In the genomic region with DNA sequence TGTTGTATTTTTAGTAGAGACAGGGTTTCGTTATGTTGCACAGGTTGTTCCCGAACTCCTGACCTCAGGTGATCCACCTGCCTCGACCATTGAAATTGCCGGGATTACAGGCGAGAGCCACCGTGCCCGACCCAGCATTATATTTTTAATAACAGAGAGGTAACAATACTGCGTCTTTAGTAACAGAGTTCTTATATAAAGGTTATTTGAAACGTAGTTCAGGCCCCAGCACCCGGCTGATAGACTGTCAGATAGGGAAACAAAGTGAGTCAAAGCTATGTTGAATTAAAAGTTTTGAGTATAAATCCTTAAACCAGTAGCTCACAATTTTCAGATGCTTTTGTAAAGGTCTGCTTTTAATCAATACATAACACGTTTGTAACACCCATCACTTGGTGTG, we compare ENCODE assay signal across 16 cellular contexts. TPM values are rescaled to one million over a fixed set of nuclear protein-coding genes. Genes with fewer than 3 reads are reported as not detected.
A peak's percentile ranks its signal among the peaks of the same experiment; 100 is the strongest.
DNase-seq lines count a peak whose midpoint lies in the region; ATAC-seq and TF ChIP-seq lines count a peak whose summit lies in the region.
"Not testable (repeated sequence)": the region's sequence is repeated elsewhere in the genome, so short reads cannot be mapped to it uniquely, and the experiment has no call there.
"Had no signal": no experiment of that assay in that cellular context is flagged by ENCODE, and none has a peak within 500 bp of the region (broad histone marks: within the 10 kb centered on the region; RNA-seq: fewer than 3 reads in every experiment).

No MANE protein-coding gene starts in this region.

- not testable (repeated sequence) for H3K36me3 Mint-ChIP-seq in activated naive CD8-positive, alpha-beta T cell treated with anti-CD3 and anti-CD28 coated beads, Interleukin-2, amount 50 U/mL, for 24 hours (ENCODE audit: low read depth); endodermal cell (ENCODE audit: low read depth); osteocyte (ENCODE audit: unreplicated experiment)

- not testable (repeated sequence) for H3K9me3 Mint-ChIP-seq in activated naive CD8-positive, alpha-beta T cell treated with anti-CD3 and anti-CD28 coated beads, Interleukin-2, amount 50 U/mL, for 24 hours; endodermal cell; osteocyte (ENCODE audit: unreplicated experiment)

- H3K27ac Mint-ChIP-seq in activated naive CD8-positive, alpha-beta T cell treated with anti-CD3 and anti-CD28 coated beads, Interleukin-2, amount 50 U/mL, for 24 hours; endodermal cell; osteocyte (ENCODE audit: unreplicated experiment): not testable (repeated sequence)

- TF ChIP-seq EP300 in transverse colon (IDR thresholded peaks at IDR 0.05; ENCODE audit: low read depth), result not testable (repeated sequence)

- H3K4me1 ChIP-seq in SJSA1 (replicated peaks); endodermal cell (ENCODE audit: control insufficient read depth, insufficient read depth, low read length); transverse colon: not testable (repeated sequence)

- not testable (repeated sequence) for H3K36me3 ChIP-seq in SJSA1; endodermal cell (ENCODE audit: control insufficient read depth, insufficient read depth, low read length); transverse colon

- not testable (repeated sequence) for H3K27me3 ChIP-seq in SJSA1 (replicated peaks); endodermal cell (ENCODE audit: control insufficient read depth, insufficient read depth, low read length, poor library complexity, severe bottlenecking); transverse colon

- H3K4me3 ChIP-seq in SJSA1; endodermal cell (ENCODE audit: low read length); fibroblast of villous mesenchyme (ENCODE audit: low read depth, low read length); transverse colon: not testable (repeated sequence)

- TF ChIP-seq POLR2A in transverse colon (IDR thresholded peaks at IDR 0.05), result not testable (repeated sequence)

- H3K27ac ChIP-seq in SJSA1; endodermal cell (ENCODE audit: low read depth, low read length); transverse colon: not testable (repeated sequence)

- in situ Hi-C loops in ACHN (cut with HindIII; ENCODE audit: low pct_ligation_motif_present, low pct_unique_long_range_greater_than_20kb, low sequenced_read_pairs); transverse colon (cut with MboI; ENCODE audit: low pct_ligation_motif_present in 1 of 4, low pct_unique_long_range_greater_than_20kb in 1 of 4, low sequenced_read_pairs in 3 of 4): not testable (repeated sequence)

- not testable (repeated sequence) for TF ChIP-seq CTCF in endodermal cell (conservative IDR thresholded peaks at IDR 0.05); fibroblast of villous mesenchyme (IDR thresholded peaks at IDR 0.05; ENCODE audit: insufficient read depth, low read depth, low read length); osteocyte (IDR thresholded peaks at IDR 0.05); transverse colon (IDR thresholded peaks at IDR 0.05)

- peak; percentile 2 for DNase-seq in ACHN
- DNase-seq in SJSA1 (ENCODE audit: low read depth in 1 of 2, low spot score in 2 of 2), result peak; percentile 1 to 51
- DNase-seq in activated naive CD8-positive, alpha-beta T cell treated with anti-CD3 and anti-CD28 coated beads, Interleukin-2, amount 50 U/mL, for 24 hours, result peak; percentile 6
- peak; percentile 44 for DNase-seq in endodermal cell
- DNase-seq in fibroblast of villous mesenchyme (ENCODE audit: low read depth), result peak; percentile 3
- DNase-seq in iris pigment epithelial cell (ENCODE audit: low read depth), result peak; percentile 9
- DNase-seq in osteocyte (ENCODE audit: extremely low spot score, unreplicated experiment), result peak; percentile 94
- peak; percentile 22 for DNase-seq in transverse colon

- 91% methylated on average over 5 of the region's 11 CpGs; no CpG with 5 or more reads in 1 of the 2 experiments for WGBS in endodermal cell (ENCODE audit: insufficient coverage in 1 of 2, insufficient read length in 1 of 2), 2 experiments
- 87 to 92% methylated on average over 9 to 11 of the region's 11 CpGs for WGBS in transverse colon (ENCODE audit: low coverage in 1 of 2), 2 donors

- not testable (repeated sequence) for ATAC-seq in activated naive CD8-positive, alpha-beta T cell treated with anti-CD3 and anti-CD28 coated beads, Interleukin-2, amount 50 U/mL, for 24 hours

- H3K27me3 Mint-ChIP-seq in activated naive CD8-positive, alpha-beta T cell treated with anti-CD3 and anti-CD28 coated beads, Interleukin-2, amount 50 U/mL, for 24 hours; endodermal cell (ENCODE audit: insufficient read depth); osteocyte (ENCODE audit: unreplicated experiment): not testable (repeated sequence)

- not testable (repeated sequence) for H3K4me1 Mint-ChIP-seq in activated naive CD8-positive, alpha-beta T cell treated with anti-CD3 and anti-CD28 coated beads, Interleukin-2, amount 50 U/mL, for 24 hours; endodermal cell; osteocyte (ENCODE audit: unreplicated experiment)

- H3K9ac ChIP-seq in endodermal cell (ENCODE audit: extremely low read depth, low read length, poor library complexity, severe bottlenecking), result not testable (repeated sequence)

- not testable (repeated sequence) for H3K9me3 ChIP-seq in SJSA1 (replicated peaks); endodermal cell (ENCODE audit: control insufficient read depth, low read length); transverse colon

- intact Hi-C loops in transverse colon (cut with DNase I; ENCODE audit: low total_unique reads), result not testable (repeated sequence)

- H3K4me3 Mint-ChIP-seq in activated naive CD8-positive, alpha-beta T cell treated with anti-CD3 and anti-CD28 coated beads, Interleukin-2, amount 50 U/mL, for 24 hours; endodermal cell; osteocyte (ENCODE audit: unreplicated experiment): not testable (repeated sequence)

RNA-seq across cellular contexts. Expression of a gene that starts 14.8 kb away (rescaled TPM):
- not detected in 2 replicates for total RNA-seq in SJSA1 (2014; rRNA removed; shearing (Covaris generic))
- total RNA-seq in endodermal cell (not detected), fibroblast of villous mesenchyme (not detected in 2 replicates), osteocyte (not detected in 2 replicates), transverse colon (not detected)
- polyA plus RNA-seq in endodermal cell (2013, experiment 1 of 2), result not detected
- polyA plus RNA-seq in endodermal cell (2013, experiment 2 of 2), result not detected
- total RNA-seq: Calu3, GM23338, HepG2, HFFc6, HT1080, LHCN-M2, MCF 10A had no signal
- polyA plus RNA-seq: CD14-positive monocyte, GM23338, HepG2 had no signal

RNA-seq across cellular contexts. Expression of a gene that starts 24.3 kb away (rescaled TPM):
- total RNA-seq in SJSA1 (2014; rRNA removed; shearing (Covaris generic)), result not detected in 2 replicates
- not detected for total RNA-seq in endodermal cell
- not detected for polyA plus RNA-seq in endodermal cell (2013, experiment 1 of 2)
- polyA plus RNA-seq in endodermal cell (2013, experiment 2 of 2), result not detected
- total RNA-seq in fibroblast of villous mesenchyme, result not detected in 2 replicates
- total RNA-seq in osteocyte, result not detected in 2 replicates
- not detected for total RNA-seq in transverse colon
- total RNA-seq: Calu3, GM23338, HepG2, HFFc6, LHCN-M2, MCF 10A had no signal
- polyA plus RNA-seq: CD14-positive monocyte, GM23338, HepG2 had no signal

RNA-seq across cellular contexts. Expression of a gene that starts 42.7 kb away (rescaled TPM):
- total RNA-seq in SJSA1 (2014; rRNA removed; shearing (Covaris generic)), result not detected in 2 replicates
- total RNA-seq in endodermal cell (not detected), fibroblast of villous mesenchyme (not detected in 2 replicates), osteocyte (not detected in 2 replicates), transverse colon (not detected)
- not detected for polyA plus RNA-seq in endodermal cell (2013, experiment 1 of 2)
- not detected for polyA plus RNA-seq in endodermal cell (2013, experiment 2 of 2)
- total RNA-seq: Calu3, GM23338, HepG2, HFFc6, HT1080, LHCN-M2, MCF 10A had no signal
- polyA plus RNA-seq: CD14-positive monocyte, GM23338, HepG2 had no signal

Comparison
In these comparisons a context has a peak if more than half of its experiments do, and no peak if none do; other contexts are left out.
1. DNase-seq: peak in every context shown above with its lines; median percentile 94 in osteocyte; 44 in endodermal cell; 26 in SJSA1; 22 in transverse colon; 9 in iris pigment epithelial cell; 6 in activated naive CD8-positive, alpha-beta T cell treated with anti-CD3 and anti-CD28 coated beads, Interleukin-2, amount 50 U/mL, for 24 hours; 3 in fibroblast of villous mesenchyme; 2 in ACHN.